23 cellular contexts compared by ENCODE assay signal in the genomic region with DNA sequence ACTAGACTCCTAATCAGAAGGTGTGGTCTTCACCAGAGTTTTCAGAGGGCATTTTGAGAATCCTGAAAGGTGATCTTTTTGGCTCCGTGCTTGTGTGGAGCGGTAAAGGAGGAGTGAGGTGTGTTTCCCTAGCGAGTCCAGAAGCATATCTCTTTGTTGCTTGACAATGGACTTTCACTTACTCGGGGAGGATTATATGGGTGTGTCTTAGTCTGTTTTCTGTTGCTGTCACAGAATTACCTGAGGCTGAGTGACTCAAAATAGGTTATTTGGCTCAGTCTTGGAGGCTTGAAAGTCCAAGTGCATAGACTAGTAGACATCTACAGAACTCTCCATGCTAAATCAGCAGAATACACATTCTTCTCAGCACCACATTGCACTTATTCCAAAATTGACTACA. TPM values are rescaled to one million over a fixed set of nuclear protein-coding genes. Genes with fewer than 3 reads are reported as not detected.
DNase-seq lines count a peak whose midpoint lies in the region; ATAC-seq, FAIRE-seq and TF ChIP-seq lines count a peak whose summit lies in the region.
"Had no signal": no experiment of that assay in that cellular context is flagged by ENCODE, and none has a peak within 500 bp of the region (broad histone marks: within the 10 kb centered on the region; RNA-seq: fewer than 3 reads in every experiment).

No MANE protein-coding gene starts in this region.

- no peak for FAIRE-seq in small intestine (lab: Jason Lieb, UNC)
- FAIRE-seq: A549, G401.6, GM12892, H1 had no signal

- no peak for TF ChIP-seq POLR2A in esophagus squamous epithelium (IDR thresholded peaks at IDR 0.05)

- TF ChIP-seq CTCF in epithelial cell of esophagus (IDR thresholded peaks at IDR 0.05; ENCODE audit: insufficient read depth, low read depth, low read length, missing control alignments) (no peak), esophagus squamous epithelium (IDR thresholded peaks at IDR 0.05) (no peak), BE2C (IDR thresholded peaks at IDR 0.05; ENCODE audit: low read depth, low read length) (no peak)

- H3K9me3 ChIP-seq in esophagus squamous epithelium = no peaks in the 10 kb centered on the region
- H3K9me3 ChIP-seq in small intestine (ENCODE audit: control insufficient read depth, low read depth) = no peaks in the 10 kb centered on the region
- no peaks in the 10 kb centered on the region for H3K9me3 ChIP-seq in BE2C
- H3K9me3 ChIP-seq: A549 had no signal

- H3K27ac ChIP-seq in esophagus squamous epithelium (peak overlapping the region in 3 of 4 donors; percentile 19 to 68 (median 48)), small intestine (ENCODE audit: low read depth in 1 of 2, low read length in 1 of 2) (peak overlapping the region in 1 of 2 donors; percentile 41)

- H3K36me3 ChIP-seq in esophagus squamous epithelium (no peaks in the 10 kb centered on the region), small intestine (ENCODE audit: control insufficient read depth in 2 of 2, insufficient read depth in 2 of 2, low read length in 2 of 2) (no peaks in the 10 kb centered on the region), BE2C (no peaks in the 10 kb centered on the region)

- DNase-seq in LoVo (ENCODE audit: low spot score) (peak; percentile 26), epithelial cell of esophagus (ENCODE audit: low read depth) (peak; percentile 59), esophagus squamous epithelium (lab: John Stamatoyannopoulos, UW) (no peak), small intestine (peak; percentile 82), BE2C (no peak), kidney glomerular epithelial cell (lab: John Stamatoyannopoulos, UW) (no peak), hypothalamus (lab: John Stamatoyannopoulos, UW) (no peak)
- DNase-seq: 8988T; ACHN; AML-193; C1 segment of cervical spinal cord; Caco-2; CD8-positive, alpha-beta T cell; DMS153; DND-41; H7; HCEC 1CT had no signal

- intact Hi-C loops in esophagus squamous epithelium (cut with DNase I) = no loop called here

- no peaks in the 10 kb centered on the region for H3K27me3 ChIP-seq in esophagus squamous epithelium
- no peaks in the 10 kb centered on the region for H3K27me3 ChIP-seq in small intestine (ENCODE audit: control insufficient read depth in 2 of 2, insufficient read depth in 2 of 2, low read length in 2 of 2)
- no peaks in the 10 kb centered on the region for H3K27me3 ChIP-seq in BE2C

- WGBS in esophagus squamous epithelium, 2 donors = 20 to 57% methylated on average over 2 to 4 of the region's 4 CpGs
- WGBS in small intestine, 3 donors = 16 to 63% (median 33%) methylated on average over 4 of the region's 4 CpGs

- H3K4me3 ChIP-seq in epithelial cell of esophagus (ENCODE audit: low read length) = no peak overlapping the region
- H3K4me3 ChIP-seq in esophagus squamous epithelium = no peak overlapping the region
- H3K4me3 ChIP-seq in small intestine (ENCODE audit: low read depth in 1 of 2, low read length in 2 of 2) = no peak overlapping the region
- no peak overlapping the region for H3K4me3 ChIP-seq in BE2C (ENCODE audit: low read depth, low read length)
- H3K4me3 ChIP-seq: A549 had no signal

- H3K4me1 ChIP-seq in esophagus squamous epithelium (peaks cover 0 to 10% (median 0%) of the 10 kb centered on the region in 3 donors), small intestine (ENCODE audit: control insufficient read depth in 2 of 2, insufficient read depth in 1 of 2, low read depth in 1 of 2, low read length in 1 of 2) (no peaks in the 10 kb centered on the region), BE2C (no peaks in the 10 kb centered on the region)
- H3K4me1 ChIP-seq: Caco-2 had no signal

- ATAC-seq in HG02678 (IDR thresholded peaks at IDR 0.05; ENCODE audit: unreplicated experiment) = no peak
- ATAC-seq: CD8-positive, alpha-beta T cell had no signal

RNA-seq across cellular contexts. Expression of gene AKR1C4, which starts 57.9 kb away (rescaled TPM):
- not detected for total RNA-seq in esophagus squamous epithelium
- polyA plus RNA-seq in small intestine = 1 to 10 TPM; 1.9 to 2.2 (median 2.0) TPM
- not detected for polyA plus RNA-seq in BE2C (2012; ENCODE audit: insufficient read depth, insufficient read length, low read depth)
- total RNA-seq: CD8-positive, alpha-beta T cell; H1; H7 had no signal
- polyA plus RNA-seq: BJ, H1 had no signal

Comparison
In these comparisons a context has a peak if more than half of its experiments do, and no peak if none do; other contexts are left out.
1. DNase-seq: peak in LoVo (single experiment), epithelial cell of esophagus (single experiment) and small intestine (single experiment); none in esophagus squamous epithelium (single experiment), BE2C (single experiment), kidney glomerular epithelial cell (single experiment) and hypothalamus (0 of 51).